In genomic region chr11:2260491-2261364, GRCh38 we compare ENCODE assay signal across 23 cellular contexts. TPM values are rescaled to one million over a fixed set of nuclear protein-coding genes. Genes with fewer than 3 reads are reported as not detected.
"Had no signal": no experiment of that assay in that cellular context is flagged by ENCODE, and none has a peak within 500 bp of the region (broad histone marks: within the 10 kb centered on the region; RNA-seq: fewer than 3 reads in every experiment).

No MANE protein-coding gene starts in this region.

- H3K27me3 Mint-ChIP-seq: activated CD4-positive, alpha-beta memory T cell treated with anti-CD3 and anti-CD28 coated beads, Interleukin-2, amount 10 ng/mL, durations not matched to agents 7 days and 5 days; activated CD4-positive, alpha-beta T cell treated with anti-CD3 and anti-CD28 coated beads for 36 hours; activated naive CD8-positive, alpha-beta T cell; naive thymus-derived CD4-positive, alpha-beta T cell had no signal

- FAIRE-seq: frontal cortex had no signal

- H3K4me1 Mint-ChIP-seq: WTC11 had no signal

- DNase-seq: activated CD4-positive, alpha-beta memory T cell treated with anti-CD3 and anti-CD28 coated beads, Interleukin-2, amount 10 ng/mL, durations not matched to agents 7 days and 5 days; activated CD4-positive, alpha-beta T cell treated with anti-CD3 and anti-CD28 coated beads for 36 hours; activated gamma-delta T cell treated with Interleukin-2 at 50 U/mL for 16 hours; activated T-cell treated with anti-CD3 and anti-CD28 coated beads, Interleukin-2, amount 50 U/mL, for 48 hours; amygdala; erythroblast; hypothalamus; kidney glomerular epithelial cell; mesendoderm; naive thymus-derived CD4-positive, alpha-beta T cell; stimulated activated CD4-positive, alpha-beta T cell treated with anti-CD3 and anti-CD28 coated beads, Interleukin-4, amount 100 ng/mL, for 4 hours; stimulated activated naive B cell treated with anti-CD40 and anti-IgM and Interleukin-4, amounts not matched to agents 10 μg/mL and 1 μg/mL and 100 μg/mL, for 72 hours; thyroid gland had no signal

- H3K4me3 ChIP-seq: cardiac muscle cell, dorsolateral prefrontal cortex, neural progenitor cell, ovary, sigmoid colon, thyroid gland had no signal

- H3K27ac Mint-ChIP-seq: activated CD4-positive, alpha-beta memory T cell treated with anti-CD3 and anti-CD28 coated beads, Interleukin-2, amount 10 ng/mL, durations not matched to agents 7 days and 5 days; activated CD4-positive, alpha-beta T cell treated with anti-CD3 and anti-CD28 coated beads for 36 hours; activated naive CD8-positive, alpha-beta T cell; naive thymus-derived CD4-positive, alpha-beta T cell; neural progenitor cell; stimulated activated naive B cell treated with anti-CD40 and anti-IgM and Interleukin-4, amounts not matched to agents 10 μg/mL and 1 μg/mL and 100 μg/mL, for 72 hours; WTC11 had no signal

- H3K27ac ChIP-seq: cardiac muscle cell, dorsolateral prefrontal cortex, neural progenitor cell, ovary, sigmoid colon, thyroid gland had no signal

- H3K9ac ChIP-seq: neural progenitor cell had no signal

- ATAC-seq: activated CD4-positive, alpha-beta T cell treated with anti-CD3 and anti-CD28 coated beads for 36 hours; naive thymus-derived CD4-positive, alpha-beta T cell; stimulated activated naive B cell treated with anti-CD40 and anti-IgM and Interleukin-4, amounts not matched to agents 10 μg/mL and 1 μg/mL and 100 μg/mL, for 72 hours; WTC11 had no signal

- H3K4me1 ChIP-seq: sigmoid colon had no signal

- H3K27me3 ChIP-seq: ovary, thyroid gland had no signal

- H3K36me3 ChIP-seq: cardiac muscle cell, neural progenitor cell, ovary, sigmoid colon, thyroid gland had no signal

- H3K9me3 ChIP-seq: ovary, sigmoid colon, thyroid gland had no signal

- H2AFZ ChIP-seq: neural progenitor cell had no signal

- H3K4me3 Mint-ChIP-seq: activated CD4-positive, alpha-beta memory T cell treated with anti-CD3 and anti-CD28 coated beads, Interleukin-2, amount 10 ng/mL, durations not matched to agents 7 days and 5 days; activated CD4-positive, alpha-beta T cell treated with anti-CD3 and anti-CD28 coated beads for 36 hours; activated naive CD8-positive, alpha-beta T cell; naive thymus-derived CD4-positive, alpha-beta T cell; neural progenitor cell; stimulated activated naive B cell treated with anti-CD40 and anti-IgM and Interleukin-4, amounts not matched to agents 10 μg/mL and 1 μg/mL and 100 μg/mL, for 72 hours; WTC11 had no signal

- H3K9me3 Mint-ChIP-seq: activated CD4-positive, alpha-beta memory T cell treated with anti-CD3 and anti-CD28 coated beads, Interleukin-2, amount 10 ng/mL, durations not matched to agents 7 days and 5 days; neural progenitor cell; stimulated activated naive B cell treated with anti-CD40 and anti-IgM and Interleukin-4, amounts not matched to agents 10 μg/mL and 1 μg/mL and 100 μg/mL, for 72 hours; WTC11 had no signal

- H3K4me2 ChIP-seq: neural progenitor cell had no signal

- H3K36me3 Mint-ChIP-seq: activated naive CD8-positive, alpha-beta T cell; naive thymus-derived CD4-positive, alpha-beta T cell; neural progenitor cell; stimulated activated naive B cell treated with anti-CD40 and anti-IgM and Interleukin-4, amounts not matched to agents 10 μg/mL and 1 μg/mL and 100 μg/mL, for 72 hours; WTC11 had no signal

RNA-seq across cellular contexts. Expression of gene ASCL2, which starts 9.7 kb away (rescaled TPM):
- total RNA-seq: cardiac muscle cell, pulmonary artery endothelial cell, SK-MEL-5 had no signal
- polyA plus RNA-seq: cardiac muscle cell; naive thymus-derived CD4-positive, alpha-beta T cell had no signal

RNA-seq across cellular contexts. Expression of gene C11orf21, which starts 41.0 kb away (rescaled TPM):
- total RNA-seq: pulmonary artery endothelial cell, SK-MEL-5 had no signal

RNA-seq across cellular contexts. Expression of gene TSPAN32, which starts 41.1 kb away (rescaled TPM):
- total RNA-seq: pulmonary artery endothelial cell, SK-MEL-5, WTC11 had no signal
